ENCODE assay signal across 10 cellular contexts in genomic region chr10:28839600-28840007, GRCh38.
A peak's percentile ranks its signal among the peaks of the same experiment; 100 is the strongest.
DNase-seq lines count a peak whose midpoint lies in the region; ATAC-seq and TF ChIP-seq lines count a peak whose summit lies in the region.
"Had no signal": no experiment of that assay in that cellular context is flagged by ENCODE, and none has a peak within 500 bp of the region (broad histone marks: within the 10 kb centered on the region; RNA-seq: fewer than 3 reads in every experiment).

No MANE protein-coding gene starts in this region.

- intact Hi-C loops in PC-9 (cut with micrococcal nuclease; ENCODE audit: unreplicated experiment) = no loop called here

- H3K79me2 ChIP-seq in ACC112 (ENCODE audit: control insufficient read depth, insufficient read depth, low read length, unreplicated experiment) (no peaks in the 10 kb centered on the region), PC-9 (ENCODE audit: low read depth) (no peaks in the 10 kb centered on the region)

- H3K4me1 ChIP-seq in ACC112 (ENCODE audit: control insufficient read depth, insufficient read depth, low read length, unreplicated experiment) (peaks cover 26% of the 10 kb centered on the region), PC-9 (replicated peaks; ENCODE audit: insufficient read depth) (no peaks in the 10 kb centered on the region)

- BruUV-seq in PC-9 (replicated peaks; lab: Mats Ljungman, UMichigan) = no TSS peak

- H4K20me1 ChIP-seq in PC-9 (ENCODE audit: insufficient read depth) = no peaks in the 10 kb centered on the region

- H2AFZ ChIP-seq in ACC112 (ENCODE audit: low read length, unreplicated experiment) (no peak overlapping the region), PC-9 (no peak overlapping the region)

- in situ Hi-C loops in brain microvascular endothelial cell (cut with HindIII; ENCODE audit: low pct_ligation_motif_present, low sequenced_read_pairs) = no loop called here

- TF ChIP-seq CTCF in brain microvascular endothelial cell (IDR thresholded peaks at IDR 0.05; ENCODE audit: low read depth, low read length, missing control alignments) = no peak
- TF ChIP-seq CTCF in PC-9 (conservative IDR thresholded peaks at IDR 0.05) = no peak

- H3K4me2 ChIP-seq in PC-9 = no peak overlapping the region

- no peaks in the 10 kb centered on the region for H3K27me3 ChIP-seq in ACC112 (ENCODE audit: insufficient read depth, low read length)
- no peaks in the 10 kb centered on the region for H3K27me3 ChIP-seq in brain microvascular endothelial cell (replicated peaks)
- no peaks in the 10 kb centered on the region for H3K27me3 ChIP-seq in PC-9 (ENCODE audit: insufficient read depth, low read depth)

- H3K9me2 ChIP-seq in PC-9 (ENCODE audit: insufficient read depth) = no peaks in the 10 kb centered on the region

- H3K27ac ChIP-seq in ACC112 (ENCODE audit: low read depth, low read length) (peak overlapping the region; percentile 24; the same call in 1 of the 2 replicates), brain microvascular endothelial cell (peak overlapping the region; percentile 72), PC-9 (no peak overlapping the region)

- H3K9me3 ChIP-seq in PC-9 (ENCODE audit: insufficient read depth, low read depth) = no peaks in the 10 kb centered on the region

- TF ChIP-seq POLR2A in GM18505 (IDR thresholded peaks at IDR 0.05; ENCODE audit: borderline replicate concordance, extremely low read depth, insufficient read depth, insufficient read length) = no peak

- DNase-seq in NCI-H2081 (lab: John Stamatoyannopoulos, UW) (peak; percentile 39 to 79), brain microvascular endothelial cell (peak; percentile 95), left lobe of liver (ENCODE audit: low spot score) (no peak), cerebellum (ENCODE audit: low spot score) (no peak), PC-9 (no peak)
- DNase-seq: MV-4-11; stimulated activated naive CD8-positive, alpha-beta T cell treated with anti-CD3 and anti-CD28 coated beads, Interleukin-15, Interleukin-2, amounts not matched to agents 100 U/mL and 50 U/mL, for 24 hours had no signal

- CTCF ChIA-PET in PC-9 (lab: Charles Lee) = no interaction called here

- ATAC-seq in left lobe of liver = peak; percentile 78
- no peak for ATAC-seq in GM18505 (IDR thresholded peaks at IDR 0.05; ENCODE audit: unreplicated experiment)
- ATAC-seq in HG03139 (IDR thresholded peaks at IDR 0.05; ENCODE audit: unreplicated experiment) = no peak
- ATAC-seq: stimulated activated naive CD8-positive, alpha-beta T cell treated with anti-CD3 and anti-CD28 coated beads, Interleukin-15, Interleukin-2, amounts not matched to agents 100 U/mL and 50 U/mL, for 24 hours had no signal

- H3F3A ChIP-seq in PC-9 (ENCODE audit: insufficient read depth, low read depth) = no peaks in the 10 kb centered on the region

- no peaks in the 10 kb centered on the region for H3K36me3 ChIP-seq in ACC112 (ENCODE audit: insufficient read depth, low read length)
- no peaks in the 10 kb centered on the region for H3K36me3 ChIP-seq in brain microvascular endothelial cell (replicated peaks)
- H3K36me3 ChIP-seq in PC-9 (ENCODE audit: low read depth) = no peaks in the 10 kb centered on the region

- POLR2A ChIA-PET in PC-9 (lab: Charles Lee; ENCODE audit: unreplicated experiment) = no interaction called here

- H3K4me3 ChIP-seq in ACC112 (ENCODE audit: low read depth, low read length) (0 out of 2 replicates have a peak overlapping the region, but pooled peaks have one; percentile 5), brain microvascular endothelial cell (ENCODE audit: low read depth, low read length) (no peak overlapping the region), PC-9 (no peak overlapping the region)

Comparison
In these comparisons a context has a peak if more than half of its experiments do, and no peak if none do; other contexts are left out.
1. DNase-seq: peak in NCI-H2081 (2 of 2) and brain microvascular endothelial cell (single experiment); none in left lobe of liver (single experiment), cerebellum (single experiment) and PC-9 (0 of 2).